ENCODE assay signal across 9 cellular contexts in the genomic region with DNA sequence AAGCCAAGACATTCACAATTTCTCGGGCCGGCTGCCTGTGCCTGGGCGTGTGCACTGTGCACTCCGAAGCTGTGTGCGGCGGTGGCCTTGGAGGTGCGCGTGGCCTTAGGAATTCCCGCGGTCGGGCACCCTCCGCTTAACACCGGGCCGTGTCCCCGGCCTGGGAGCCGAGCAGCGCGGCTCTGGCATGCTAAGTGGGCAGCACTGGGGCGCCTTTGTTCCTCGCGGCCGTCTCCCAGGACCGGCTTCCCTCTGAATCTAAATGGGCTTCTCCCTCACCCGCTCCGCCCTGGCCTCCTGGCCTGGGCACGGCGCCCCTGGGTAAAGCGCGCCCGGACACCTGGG. TPM values are rescaled to one million over a fixed set of nuclear protein-coding genes. Genes with fewer than 3 reads are reported as not detected.
A peak's percentile ranks its signal among the peaks of the same experiment; 100 is the strongest.
DNase-seq lines count a peak whose midpoint lies in the region; ATAC-seq and TF ChIP-seq lines count a peak whose summit lies in the region.
"Had no signal": no experiment of that assay in that cellular context is flagged by ENCODE, and none has a peak within 500 bp of the region (broad histone marks: within the 10 kb centered on the region; RNA-seq: fewer than 3 reads in every experiment).

No MANE protein-coding gene starts in this region.

- no peaks in the 10 kb centered on the region for H3K36me3 ChIP-seq in NT2/D1 (ENCODE audit: insufficient read depth, insufficient read length, low read length)
- H3K36me3 ChIP-seq in ovary, result no peaks in the 10 kb centered on the region

- no peak for TF ChIP-seq EP300 in ovary (IDR thresholded peaks at IDR 0.05)

- H3K27ac ChIP-seq in ovary, result peak overlapping the region; percentile 39 to 53

- peaks cover 60% of the 10 kb centered on the region for H3K27me3 ChIP-seq in NT2/D1 (ENCODE audit: insufficient read depth, insufficient read length)
- H3K27me3 ChIP-seq in ovary, result no peaks in the 10 kb centered on the region

- peak overlapping the region; percentile 54 for H3K4me3 ChIP-seq in NT2/D1 (ENCODE audit: insufficient read length, low read depth)
- peak overlapping the region; percentile 43 for H3K4me3 ChIP-seq in ovary

- intact Hi-C loops in ovary (cut with DNase I), result loop anchor here in 1 of 4 donors (10.0 kb wide), 1 partner anchor 239 kb away; no protein-coding TSS in a partner anchor

- no peak for TF ChIP-seq POLR2A in ovary (IDR thresholded peaks at IDR 0.05)

- ATAC-seq in HG02763 (IDR thresholded peaks at IDR 0.05; ENCODE audit: unreplicated experiment) (no peak), GM19351 (IDR thresholded peaks at IDR 0.05; ENCODE audit: unreplicated experiment) (no peak)

- DNase-seq in COR-L47 (lab: John Stamatoyannopoulos, UW), result peak; percentile 41
- no peak for DNase-seq in NT2/D1 (ENCODE audit: low read depth, low spot score)
- DNase-seq in germinal center (ENCODE audit: low spot score), result peak; percentile 18
- peak in 2 of 5 donors; percentile 22 to 46 for DNase-seq in ovary
- no peak for DNase-seq in activated CD4-positive, alpha-beta T cell treated with anti-CD3 and anti-CD28 coated beads, Interleukin-2, amount 50 U/mL, for 48 hours
- no peak for DNase-seq in NOMO-1 (lab: John Stamatoyannopoulos, UW; ENCODE audit: unreplicated experiment in 2 of 2)
- DNase-seq: T-helper 1 cell had no signal

- no peaks in the 10 kb centered on the region for H3K9me3 ChIP-seq in NT2/D1 (ENCODE audit: insufficient read depth, low read length)
- no peaks in the 10 kb centered on the region for H3K9me3 ChIP-seq in ovary

- no peak for TF ChIP-seq CTCF in ovary (IDR thresholded peaks at IDR 0.05)

- WGBS in ovary, 3 donors, result 1 to 3% (median 3%) methylated on average over 26 to 30 of the region's 30 CpGs

- H3K4me1 ChIP-seq in NT2/D1 (ENCODE audit: insufficient read depth, insufficient read length) (peaks cover 2% of the 10 kb centered on the region), ovary (ENCODE audit: insufficient read depth) (peaks cover 7% of the 10 kb centered on the region)

- H3K9ac ChIP-seq in NT2/D1 (ENCODE audit: insufficient read length, low read depth), result peak overlapping the region; percentile 85

RNA-seq across cellular contexts. Expression of gene ARNT2, which starts 0.5 kb away (rescaled TPM):
- 10 to 100 TPM; 12.0 to 20.5 (median 18.4) TPM for total RNA-seq in ovary
- 10 to 100 TPM; 11.0 to 15.0 TPM for polyA plus RNA-seq in ovary

Comparison
In these comparisons a context has a peak if more than half of its experiments do, and no peak if none do; other contexts are left out.
1. DNase-seq: peak in COR-L47 (single experiment) and germinal center (single experiment); none in NT2/D1 (single experiment), activated CD4-positive, alpha-beta T cell treated with anti-CD3 and anti-CD28 coated beads, Interleukin-2, amount 50 U/mL, for 48 hours (0 of 2) and NOMO-1 (0 of 2).